In the genomic region with DNA sequence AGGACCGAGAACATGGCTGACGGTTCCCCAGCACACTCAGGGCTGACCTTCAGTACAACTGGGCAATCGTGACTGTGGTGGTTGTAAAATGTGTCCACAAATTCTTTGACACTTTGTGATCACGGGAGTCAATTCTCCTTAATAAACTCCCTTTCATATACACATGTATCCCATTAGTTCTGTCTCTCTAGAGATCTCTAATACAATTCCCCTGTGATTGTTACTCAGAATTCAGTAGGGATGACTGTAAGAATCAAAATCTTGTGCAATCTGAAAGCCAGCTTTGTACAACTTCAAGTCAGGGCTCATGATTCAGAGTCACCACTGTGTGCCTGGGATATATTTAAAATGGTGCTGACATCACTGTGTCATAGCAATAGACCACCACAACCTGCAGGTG, we compare ENCODE assay signal across 15 cellular contexts.
DNase-seq lines count a peak whose midpoint lies in the region; ATAC-seq and TF ChIP-seq lines count a peak whose summit lies in the region.
"Had no signal": no experiment of that assay in that cellular context is flagged by ENCODE, and none has a peak within 500 bp of the region (broad histone marks: within the 10 kb centered on the region; RNA-seq: fewer than 3 reads in every experiment).

No MANE protein-coding gene starts in this region.

- peaks cover 10% of the 10 kb centered on the region for H3K36me3 ChIP-seq in osteoblast (ENCODE audit: insufficient read depth, low read length)

- no peak overlapping the region for H3K4me3 ChIP-seq in fibroblast of mammary gland (ENCODE audit: control insufficient read depth, low read depth, low read length)
- no peak overlapping the region for H3K4me3 ChIP-seq in osteoblast (ENCODE audit: insufficient read depth, low read length)

- peak; percentile 38 for DNase-seq in ELR (ENCODE audit: low read depth)
- peak; percentile 31 for DNase-seq in LHCN-M2 (ENCODE audit: low read depth)
- peak; percentile 95 for DNase-seq in fibroblast of mammary gland (ENCODE audit: low read depth)
- peak; percentile 36 for DNase-seq in osteoblast (ENCODE audit: insufficient read length, low spot score, missing footprints)
- DNase-seq in AG08396 (ENCODE audit: low spot score) = no peak
- DNase-seq in RKO (ENCODE audit: low spot score) = no peak
- no peak for DNase-seq in dermis blood vessel endothelial cell
- DNase-seq: ACHN, Caco-2, GOT3, Kasumi-1, NCI-H187 treated with DMSO at 0.1 percent for 48 hours, NCI-H510A treated with DMSO at 0.1 percent for 48 hours, SW 1271 had no signal

- no peak overlapping the region for H2AFZ ChIP-seq in osteoblast (ENCODE audit: low read length)

- TF ChIP-seq CTCF in fibroblast of mammary gland (conservative IDR thresholded peaks at IDR 0.05; ENCODE audit: control insufficient read depth, insufficient read depth, low read depth, low read length) (no peak), osteoblast (IDR thresholded peaks at IDR 0.05; ENCODE audit: extremely low read depth, low read depth, low read length) (no peak)

- peaks cover 8% of the 10 kb centered on the region for H4K20me1 ChIP-seq in osteoblast (ENCODE audit: insufficient read depth, low read length)

- H3K27me3 ChIP-seq in osteoblast (ENCODE audit: insufficient read depth, low read length) = no peaks in the 10 kb centered on the region

- peak overlapping the region; percentile 26 for H3K27ac ChIP-seq in osteoblast (ENCODE audit: low read depth, low read length)

- peaks cover 7% of the 10 kb centered on the region for H3K4me1 ChIP-seq in osteoblast (ENCODE audit: insufficient read depth, low read length)
- H3K4me1 ChIP-seq: Caco-2 had no signal

- no peak overlapping the region for H3K4me2 ChIP-seq in osteoblast (ENCODE audit: insufficient read depth, low read length)

- no peak for ATAC-seq in HG03432 (IDR thresholded peaks at IDR 0.05; ENCODE audit: unreplicated experiment)

- H3K79me2 ChIP-seq in osteoblast (ENCODE audit: insufficient read depth, low read length) = no peaks in the 10 kb centered on the region

- no peaks in the 10 kb centered on the region for H3K9me3 ChIP-seq in osteoblast (ENCODE audit: low read depth, low read length)
- H3K9me3 ChIP-seq: Caco-2 had no signal

Comparison
In these comparisons a context has a peak if more than half of its experiments do, and no peak if none do; other contexts are left out.
1. DNase-seq: peak in ELR (single experiment), LHCN-M2 (single experiment), fibroblast of mammary gland (single experiment) and osteoblast (single experiment); none in AG08396 (single experiment), RKO (single experiment) and dermis blood vessel endothelial cell (single experiment).